ENCODE assay signal across 12 cellular contexts in the genomic region with DNA sequence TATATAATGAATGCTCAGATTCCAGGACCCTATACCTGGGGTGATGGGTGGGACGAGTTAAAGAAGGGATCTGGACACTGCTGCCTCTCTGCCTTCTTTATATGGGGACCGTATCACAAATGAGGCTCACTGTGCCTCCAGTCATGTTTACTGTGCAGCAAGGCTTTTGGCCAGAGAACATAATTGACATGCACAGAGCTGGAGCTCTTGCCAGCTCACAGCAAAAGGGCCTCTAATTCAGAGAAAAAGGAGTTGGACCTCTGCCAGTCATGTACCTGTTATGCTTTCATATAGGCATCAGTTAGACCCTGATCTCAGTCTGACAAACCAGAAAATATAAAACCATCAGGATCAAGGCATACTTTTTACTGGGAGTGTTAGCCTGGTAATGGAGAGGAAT.
DNase-seq lines count a peak whose midpoint lies in the region; FAIRE-seq and TF ChIP-seq lines count a peak whose summit lies in the region.
"Had no signal": no experiment of that assay in that cellular context is flagged by ENCODE, and none has a peak within 500 bp of the region (broad histone marks: within the 10 kb centered on the region; RNA-seq: fewer than 3 reads in every experiment).

No MANE protein-coding gene starts in this region.

- peaks cover 9 to 12% of the 10 kb centered on the region in 2 donors for H3K4me1 ChIP-seq in mucosa of rectum (ENCODE audit: control insufficient read depth in 2 of 2, insufficient read depth in 2 of 2, low read length in 2 of 2)

- H3K27me3 ChIP-seq in mucosa of rectum (ENCODE audit: control insufficient read depth in 2 of 2, insufficient read depth in 2 of 2, low read length in 2 of 2): no peaks in the 10 kb centered on the region

- H3K36me3 ChIP-seq in mucosa of rectum (ENCODE audit: control insufficient read depth in 2 of 2, insufficient read depth in 2 of 2, low read length in 2 of 2): no peaks in the 10 kb centered on the region

- FAIRE-seq in GM19239 (lab: Jason Lieb, UNC): no peak

- TF ChIP-seq EP300 in Ishikawa (IDR thresholded peaks at IDR 0.05; ENCODE audit: borderline replicate concordance): no peak

- no peak overlapping the region for H3K27ac Mint-ChIP-seq in CD14-positive monocyte
- H3K27ac Mint-ChIP-seq: GM23338 had no signal

- H3K4me1 Mint-ChIP-seq in CD14-positive monocyte: no peaks in the 10 kb centered on the region

- H3K4me3 Mint-ChIP-seq in CD14-positive monocyte: no peak overlapping the region
- H3K4me3 Mint-ChIP-seq: GM23338 had no signal

- no peak overlapping the region for H3K9ac ChIP-seq in mucosa of rectum (ENCODE audit: low read depth in 1 of 2, low read length in 2 of 2)

- TF ChIP-seq CTCF in CD14-positive monocyte (IDR thresholded peaks at IDR 0.05) (no peak), GM10266 (IDR thresholded peaks at IDR 0.05; ENCODE audit: control insufficient read depth, insufficient read depth, low read depth, missing control alignments) (no peak)

- H3K27ac ChIP-seq in mucosa of rectum (ENCODE audit: low read depth in 2 of 2, low read length in 2 of 2): peak overlapping the region; percentile 48 to 50

- H3K9me3 ChIP-seq in mucosa of rectum (ENCODE audit: control insufficient read depth in 2 of 2, low read length in 2 of 2): no peaks in the 10 kb centered on the region

- intact Hi-C loops in CD14-positive monocyte (cut with micrococcal nuclease): no loop called here

- no peak; the same call in 1 of the 2 replicates for TF ChIP-seq RAD21 in Ishikawa (IDR thresholded peaks at IDR 0.05; ENCODE audit: low read depth)

- DNase-seq in NCI-H2196 (lab: John Stamatoyannopoulos, UW; ENCODE audit: unreplicated experiment): peak; percentile 38
- DNase-seq in cerebellar cortex (ENCODE audit: low spot score): peak; percentile 88
- DNase-seq in CD14-positive monocyte (ENCODE audit: low spot score): no peak
- DNase-seq in MV-4-11 (lab: John Stamatoyannopoulos, UW): no peak
- DNase-seq in GM10266 (ENCODE audit: extremely low spot score): no peak
- DNase-seq in GM19239 (ENCODE audit: insufficient read length, low spot score): no peak
- DNase-seq: activated CD8-positive, alpha-beta memory T cell treated with anti-CD3 and anti-CD28 coated beads, Interleukin-2, amount 50 U/mL, for 48 hours; DND-41 had no signal

- no peak overlapping the region for H3K4me3 ChIP-seq in mucosa of rectum (ENCODE audit: low read length in 2 of 2)
- H3K4me3 ChIP-seq: GM23338 had no signal

- peaks cover 13 to 24% (median 16%) of the 10 kb centered on the region in 7 donors for H3K9me3 Mint-ChIP-seq in CD14-positive monocyte

- H3K27me3 Mint-ChIP-seq in CD14-positive monocyte (ENCODE audit: low read depth in 3 of 3): peaks cover 0 to 1% (median 0%) of the 10 kb centered on the region in 3 donors
- H3K27me3 Mint-ChIP-seq: progenitor cell of endocrine pancreas had no signal

- no peaks in the 10 kb centered on the region for H3K36me3 Mint-ChIP-seq in CD14-positive monocyte

TF ChIP-seq in Ishikawa, 13 proteins besides CTCF, POLR2A, EP300 and RAD21:
- TF ChIP-seq CEBPB (IDR thresholded peaks at IDR 0.05) (no peak), NFIC (IDR thresholded peaks at IDR 0.05) (peak; percentile 66)

Comparison
In these comparisons a context has a peak if more than half of its experiments do, and no peak if none do; other contexts are left out.
1. DNase-seq: peak in NCI-H2196 (single experiment) and cerebellar cortex (single experiment); none in CD14-positive monocyte (single experiment), MV-4-11 (single experiment), GM10266 (single experiment) and GM19239 (single experiment).